In genomic region chr6:10694302-10695085, GRCh38 we compare ENCODE assay signal across 8 cellular contexts. TPM values are rescaled to one million over a fixed set of nuclear protein-coding genes. Genes with fewer than 3 reads are reported as not detected.
DNase-seq lines count a peak whose midpoint lies in the region; ATAC-seq, FAIRE-seq and TF ChIP-seq lines count a peak whose summit lies in the region.

Gene C6orf52 (minus strand): TSS chr6:10694616. CDS start chr6:10687550, 7,066 bp downstream.
A gene with protein sequence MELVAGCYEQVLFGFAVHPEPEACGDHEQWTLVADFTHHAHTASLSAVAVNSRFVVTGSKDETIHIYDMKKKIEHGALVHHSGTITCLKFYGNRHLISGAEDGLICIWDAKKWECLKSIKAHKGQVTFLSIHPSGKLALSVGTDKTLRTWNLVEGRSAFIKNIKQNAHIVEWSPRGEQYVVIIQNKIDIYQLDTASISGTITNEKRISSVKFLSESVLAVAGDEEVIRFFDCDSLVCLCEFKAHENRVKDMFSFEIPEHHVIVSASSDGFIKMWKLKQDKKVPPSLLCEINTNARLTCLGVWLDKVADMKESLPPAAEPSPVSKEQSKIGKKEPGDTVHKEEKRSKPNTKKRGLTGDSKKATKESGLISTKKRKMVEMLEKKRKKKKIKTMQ (plus strand): TSS chr6:10694972. CDS start chr6:10694986, 14 bp downstream.

- TF ChIP-seq CTCF in WI38 (IDR thresholded peaks at IDR 0.05; ENCODE audit: low read depth, low read length) (no peak), bronchial epithelial cell (IDR thresholded peaks at IDR 0.05; ENCODE audit: insufficient read depth, low read length, severe bottlenecking) (no peak)

- peaks cover 3 to 5% of the 10 kb centered on the region in 2 donors for H3K4me1 ChIP-seq in small intestine (ENCODE audit: control insufficient read depth in 2 of 2, insufficient read depth in 1 of 2, low read depth in 1 of 2, low read length in 1 of 2)

- peak; percentile 98 for ATAC-seq in GM18909 (IDR thresholded peaks at IDR 0.05; ENCODE audit: poor library complexity, unreplicated experiment)
- peak; percentile 98 for ATAC-seq in HG03159 (IDR thresholded peaks at IDR 0.05; ENCODE audit: unreplicated experiment)

- H3K9me3 ChIP-seq in small intestine (ENCODE audit: control insufficient read depth, low read depth): no peaks in the 10 kb centered on the region

- 0% methylated on average over 52 to 53 of the region's 53 CpGs for WGBS in small intestine, 3 donors

- H3K4me3 ChIP-seq in WI38 (ENCODE audit: low read depth, low read length) (peak within 1 kb of the TSS; percentile 72), bronchial epithelial cell (ENCODE audit: low read depth, low read length) (peak within 1 kb of the TSS; percentile 68), small intestine (ENCODE audit: low read depth in 1 of 2, low read length in 2 of 2) (peak within 1 kb of the TSS; percentile 79 to 84)

- H3K27me3 ChIP-seq in bronchial epithelial cell (ENCODE audit: control insufficient read depth, insufficient read depth, low read length): no peaks in the 10 kb centered on the region
- no peaks in the 10 kb centered on the region for H3K27me3 ChIP-seq in small intestine (ENCODE audit: control insufficient read depth in 2 of 2, insufficient read depth in 2 of 2, low read length in 2 of 2)

- peak within 1 kb of the TSS; percentile 84 to 99 for H3K27ac ChIP-seq in small intestine (ENCODE audit: low read depth in 1 of 2, low read length in 1 of 2)

- H3K36me3 ChIP-seq in bronchial epithelial cell (ENCODE audit: control insufficient read depth, insufficient read depth, low read length) (peaks cover 5% of the 10 kb centered on the region), small intestine (ENCODE audit: control insufficient read depth in 2 of 2, insufficient read depth in 2 of 2, low read length in 2 of 2) (peaks cover 2 to 3% of the 10 kb centered on the region in 2 donors)

- FAIRE-seq in bronchial epithelial cell (lab: Jason Lieb, UNC) (no peak), small intestine (lab: Jason Lieb, UNC) (no peak)

- DNase-seq in AG08395 (ENCODE audit: low spot score): peak; percentile 96
- peak; percentile 97 for DNase-seq in NCI-H2227 (lab: John Stamatoyannopoulos, UW; ENCODE audit: unreplicated experiment)
- peak; percentile 87 for DNase-seq in bronchial epithelial cell (ENCODE audit: low read depth)
- peak; percentile 95 for DNase-seq in iPS-NIHi7 (ENCODE audit: extremely low spot score)
- DNase-seq in small intestine: peak; percentile 95

RNA-seq across cellular contexts. Expression of gene C6orf52, which starts in this region (rescaled TPM):
- 2.1 and 2.7 TPM in 2 replicates for total RNA-seq in bronchial epithelial cell
- polyA plus RNA-seq in small intestine: 1 to 10 TPM; 1.6 to 5.1 (median 2.8) TPM

RNA-seq across cellular contexts. Expression of the second gene that starts in this region (rescaled TPM):
- 12.2 and 25.5 TPM in 2 replicates for total RNA-seq in bronchial epithelial cell
- 10 to 100 TPM in 1 of 3 donors, 1 to 10 TPM in 2; 5.1 to 17.5 (median 7.6) TPM for polyA plus RNA-seq in small intestine

Comparison
In these comparisons a context has a peak if more than half of its experiments do, and no peak if none do; other contexts are left out.
1. Peak in every context shown above with its lines: DNase-seq, ATAC-seq, H3K4me3 ChIP-seq and H3K27ac ChIP-seq.